11 cellular contexts compared by ENCODE assay signal in genomic region chr1:223774133-223774811, GRCh38.
DNase-seq lines count a peak whose midpoint lies in the region; ATAC-seq and TF ChIP-seq lines count a peak whose summit lies in the region.
"Had no signal": no experiment of that assay in that cellular context is flagged by ENCODE, and none has a peak within 500 bp of the region (broad histone marks: within the 10 kb centered on the region; RNA-seq: fewer than 3 reads in every experiment).

No MANE protein-coding gene starts in this region.

- DNase-seq in CD8-positive, alpha-beta T cell: no peak
- DNase-seq in ascending aorta (ENCODE audit: low spot score in 2 of 2): peak in 1 of 2 donors; percentile 37
- DNase-seq in natural killer cell: no peak
- no peak for DNase-seq in stimulated activated CD4-positive, alpha-beta T cell treated with anti-CD3 and anti-CD28 coated beads, Interleukin-2, amount 100 ng/mL, for 24 hours
- DNase-seq in H7: no peak
- DNase-seq: hypothalamus, MV-4-11 had no signal

- no peak overlapping the region for H3K4me3 ChIP-seq in CD8-positive, alpha-beta T cell (ENCODE audit: low read depth, low read length)
- H3K4me3 ChIP-seq in HEK293 (ENCODE audit: low read depth, low read length): no peak overlapping the region
- H3K4me3 ChIP-seq in ascending aorta: no peak overlapping the region
- H3K4me3 ChIP-seq in H7 (ENCODE audit: insufficient read depth, low read depth, low read length): no peak overlapping the region

- no peaks in the 10 kb centered on the region for H3K9me3 ChIP-seq in CD8-positive, alpha-beta T cell (ENCODE audit: low read length)
- H3K9me3 ChIP-seq in HEK293 (ENCODE audit: control insufficient read depth, insufficient read depth, low read depth, low read length) (no peaks in the 10 kb centered on the region), ascending aorta (no peaks in the 10 kb centered on the region)

- no peaks in the 10 kb centered on the region for H3K9me3 Mint-ChIP-seq in CD8-positive, alpha-beta T cell
- no peaks in the 10 kb centered on the region for H3K9me3 Mint-ChIP-seq in natural killer cell

- no peak overlapping the region for H3K27ac ChIP-seq in CD8-positive, alpha-beta T cell (ENCODE audit: low read depth, low read length)
- H3K27ac ChIP-seq in HEK293 (ENCODE audit: extremely low read depth, low read depth, low read length): no peak overlapping the region
- peak overlapping the region; percentile 47 to 75 for H3K27ac ChIP-seq in ascending aorta

- peaks cover 6% of the 10 kb centered on the region for H3K4me1 Mint-ChIP-seq in CD8-positive, alpha-beta T cell (ENCODE audit: low read depth)
- peaks cover 6 to 17% of the 10 kb centered on the region in 2 donors for H3K4me1 Mint-ChIP-seq in natural killer cell

- ATAC-seq in CD8-positive, alpha-beta T cell: no peak
- ATAC-seq in natural killer cell (no peak), GM18870 (IDR thresholded peaks at IDR 0.05; ENCODE audit: unreplicated experiment) (no peak), HG03378 (IDR thresholded peaks at IDR 0.05; ENCODE audit: unreplicated experiment) (no peak)
- ATAC-seq: esophagus mucosa had no signal

- H3K36me3 ChIP-seq in CD8-positive, alpha-beta T cell (ENCODE audit: insufficient read depth, low read length): peaks cover 45% of the 10 kb centered on the region
- peaks cover 50 to 73% of the 10 kb centered on the region in 2 experiments for H3K36me3 ChIP-seq in HEK293 (ENCODE audit: control insufficient read depth in 2 of 2, insufficient read depth in 1 of 2, low read length in 2 of 2)
- peaks cover 70 to 73% of the 10 kb centered on the region in 2 donors for H3K36me3 ChIP-seq in ascending aorta
- peaks cover 18% of the 10 kb centered on the region for H3K36me3 ChIP-seq in H7 (replicated peaks; ENCODE audit: control insufficient read depth, insufficient read depth, low read length)

- intact Hi-C loops in CD8-positive, alpha-beta T cell (cut with DNase I, micrococcal nuclease): no loop called here
- intact Hi-C loops in ascending aorta (cut with DNase I) (no loop called here), natural killer cell (cut with micrococcal nuclease) (no loop called here)

- CTCF ChIA-PET in CD8-positive, alpha-beta T cell (lab: Charles Lee): interaction anchor here (1.3 to 2.1 kb wide), 2 partner anchors 9 to 25 kb away, joined by 4 to 9 read pairs; no protein-coding TSS in a partner anchor
- CTCF ChIA-PET in HEK293 (lab: Yijun Ruan, JAX): interaction anchor here (0.9 to 4.3 kb wide), 5 partner anchors 15 to 78 kb away, joined by 3 to 16 read pairs (median 3); no protein-coding TSS in a partner anchor

- H3K27me3 ChIP-seq in CD8-positive, alpha-beta T cell (ENCODE audit: insufficient read depth, low read length): no peaks in the 10 kb centered on the region
- H3K27me3 ChIP-seq in ascending aorta (no peaks in the 10 kb centered on the region), H7 (ENCODE audit: control insufficient read depth, insufficient read depth, low read length) (no peaks in the 10 kb centered on the region)

- TF ChIP-seq CTCF in CD8-positive, alpha-beta T cell (IDR thresholded peaks at IDR 0.05): no peak
- TF ChIP-seq CTCF in HEK293 (tag by site-specific recombination; IDR thresholded peaks at IDR 0.05) (no peak), ascending aorta (IDR thresholded peaks at IDR 0.05) (no peak), natural killer cell (IDR thresholded peaks at IDR 0.05) (no peak)

- H3K27ac Mint-ChIP-seq in CD8-positive, alpha-beta T cell: peak overlapping the region; percentile 25
- H3K27ac Mint-ChIP-seq in natural killer cell: peak overlapping the region; percentile 80 to 85

- POLR2A ChIA-PET in CD8-positive, alpha-beta T cell (lab: Charles Lee): interaction anchor here (0.8 kb wide), 1 partner anchor 14 kb away, joined by 3 read pairs; no protein-coding TSS in a partner anchor
- POLR2A ChIA-PET in HEK293 (lab: Yijun Ruan, JAX): interaction anchor here (1.1 kb wide), 1 partner anchor 72 kb away, joined by 4 read pairs; no protein-coding TSS in a partner anchor

- no peaks in the 10 kb centered on the region for H3K27me3 Mint-ChIP-seq in CD8-positive, alpha-beta T cell (ENCODE audit: low read depth)
- no peaks in the 10 kb centered on the region for H3K27me3 Mint-ChIP-seq in natural killer cell (ENCODE audit: low read depth in 2 of 2)

- no peak overlapping the region for H3K4me3 Mint-ChIP-seq in CD8-positive, alpha-beta T cell
- no peak overlapping the region for H3K4me3 Mint-ChIP-seq in natural killer cell

- no peaks in the 10 kb centered on the region for H3K4me1 ChIP-seq in CD8-positive, alpha-beta T cell (ENCODE audit: insufficient read depth, low read length)
- peaks cover 15% of the 10 kb centered on the region for H3K4me1 ChIP-seq in HEK293 (ENCODE audit: control insufficient read depth, insufficient read depth, low read length)
- peaks cover 8 to 38% of the 10 kb centered on the region in 2 donors for H3K4me1 ChIP-seq in ascending aorta

- peaks cover 90% of the 10 kb centered on the region for H3K36me3 Mint-ChIP-seq in CD8-positive, alpha-beta T cell
- peaks cover 28% of the 10 kb centered on the region for H3K36me3 Mint-ChIP-seq in natural killer cell

TF ChIP-seq in HEK293, 187 proteins besides CTCF, POLR2A, EP300 and RAD21:
- TF ChIP-seq ZBTB17 (tag by site-specific recombination; IDR thresholded peaks at IDR 0.05): peak; percentile 35; the same call in 1 of the 2 replicates
- TF ChIP-seq KLF16 (tag by site-specific recombination; IDR thresholded peaks at IDR 0.05): no peak
- no peak for TF ChIP-seq ZNF610 (tag by site-specific recombination; IDR thresholded peaks at IDR 0.05; ENCODE audit: borderline replicate concordance)
- TF ChIP-seq ZNF600 (tag by site-specific recombination; IDR thresholded peaks at IDR 0.05): peak; percentile 37; the same call in 1 of the 2 replicates
- TF ChIP-seq ZBTB20 (tag by site-specific recombination; IDR thresholded peaks at IDR 0.05): no peak
TF ChIP-seq in HEK293: peak in this region for 2.

Comparison
In these comparisons a context has a peak if more than half of its experiments do, and no peak if none do; other contexts are left out.
1. H3K27ac ChIP-seq: peak in ascending aorta (2 of 2); none in CD8-positive, alpha-beta T cell (single experiment) and HEK293 (single experiment).